Comparison of ENCODE assay signal across 19 cellular contexts in the genomic region with DNA sequence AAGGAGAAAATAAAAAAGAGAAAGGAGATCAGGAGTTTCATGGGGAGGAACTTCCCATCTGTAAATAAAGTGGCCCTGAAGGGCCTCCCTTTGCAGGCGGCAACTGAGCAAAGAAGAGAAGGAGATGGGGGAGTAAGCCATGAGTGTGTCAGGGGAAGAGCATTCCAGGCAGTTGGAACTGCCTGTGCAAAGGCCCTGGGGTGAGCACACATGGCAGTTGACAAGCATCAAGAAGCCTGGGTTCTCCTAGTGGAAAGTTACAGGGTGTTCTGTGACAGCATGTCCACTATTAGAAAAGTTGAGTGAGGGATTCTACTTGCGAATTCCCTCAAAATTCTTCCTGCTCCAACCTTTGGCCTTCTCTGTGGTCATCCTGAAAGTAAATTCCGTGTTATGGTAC. TPM values are rescaled to one million over a fixed set of nuclear protein-coding genes. Genes with fewer than 3 reads are reported as not detected.
DNase-seq lines count a peak whose midpoint lies in the region; ATAC-seq and TF ChIP-seq lines count a peak whose summit lies in the region.
"Had no signal": no experiment of that assay in that cellular context is flagged by ENCODE, and none has a peak within 500 bp of the region (broad histone marks: within the 10 kb centered on the region; RNA-seq: fewer than 3 reads in every experiment).

No MANE protein-coding gene starts in this region.

- peaks cover 8% of the 10 kb centered on the region for H3K36me3 Mint-ChIP-seq in activated T-helper 17 cell treated with anti-CD3 and anti-CD28 coated beads, Interleukin-2, amount 50 U/mL, for 72 hours (ENCODE audit: low read depth)
- H3K36me3 Mint-ChIP-seq in nephron progenitor cell (ENCODE audit: low read depth): peaks cover 2% of the 10 kb centered on the region
- no peaks in the 10 kb centered on the region for H3K36me3 Mint-ChIP-seq in activated CD8-positive, alpha-beta memory T cell treated with anti-CD3 and anti-CD28 coated beads, Interleukin-2, amount 10 ng/mL, durations not matched to agents 7 days and 5 days
- H3K36me3 Mint-ChIP-seq: activated naive CD8-positive, alpha-beta T cell; neural progenitor cell; stimulated activated memory B cell treated with anti-CD40 and anti-IgM and Interleukin-4, amounts not matched to agents 10 μg/mL and 1 μg/mL and 100 μg/mL, for 72 hours had no signal

- intact Hi-C loops in esophagus squamous epithelium (cut with DNase I): no loop called here
- intact Hi-C loops in mucosa of descending colon (cut with DNase I, micrococcal nuclease): no loop called here

- WGBS in esophagus squamous epithelium, 2 donors: 76 to 92% methylated on average over 3 of the region's 3 CpGs

- ATAC-seq in activated T-helper 17 cell treated with anti-CD3 and anti-CD28 coated beads, Interleukin-2, amount 50 U/mL, for 72 hours (replicated peaks): no peak
- ATAC-seq in GM19035 (IDR thresholded peaks at IDR 0.05; ENCODE audit: unreplicated experiment): no peak
- ATAC-seq in mucosa of descending colon: no peak
- no peak for ATAC-seq in activated CD8-positive, alpha-beta memory T cell treated with anti-CD3 and anti-CD28 coated beads, Interleukin-2, amount 10 ng/mL, durations not matched to agents 7 days and 5 days

- no peaks in the 10 kb centered on the region for H3K9me3 Mint-ChIP-seq in activated T-helper 17 cell treated with anti-CD3 and anti-CD28 coated beads, Interleukin-2, amount 50 U/mL, for 72 hours
- H3K9me3 Mint-ChIP-seq in nephron progenitor cell: peaks cover 2% of the 10 kb centered on the region
- no peaks in the 10 kb centered on the region for H3K9me3 Mint-ChIP-seq in activated CD8-positive, alpha-beta memory T cell treated with anti-CD3 and anti-CD28 coated beads, Interleukin-2, amount 10 ng/mL, durations not matched to agents 7 days and 5 days (ENCODE audit: low read depth)
- H3K9me3 Mint-ChIP-seq: activated CD4-positive, alpha-beta T cell treated with anti-CD3 and anti-CD28 coated beads, Interleukin-2, amount 10 ng/mL, durations not matched to agents 24 days and 14 days; activated T-helper 1 cell treated with anti-CD3 and anti-CD28 coated beads, Interleukin-12 subunit alpha, Interleukin-12 subunit beta, Interleukin-2, Interleukin-4 antibody, amounts not matched to agents 30 ng/mL and 10 ng/mL and 1 ng/mL, durations not matched to agents 14 hours and 24 hours and 36 hours; CD4-positive, alpha-beta T cell; neural progenitor cell; stimulated activated memory B cell treated with anti-CD40 and anti-IgM and Interleukin-4, amounts not matched to agents 10 μg/mL and 1 μg/mL and 100 μg/mL, for 72 hours had no signal

- H3K27ac Mint-ChIP-seq in activated T-helper 17 cell treated with anti-CD3 and anti-CD28 coated beads, Interleukin-2, amount 50 U/mL, for 72 hours: peak overlapping the region; percentile 63
- H3K27ac Mint-ChIP-seq in nephron progenitor cell: peak overlapping the region; percentile 2
- H3K27ac Mint-ChIP-seq in activated CD8-positive, alpha-beta memory T cell treated with anti-CD3 and anti-CD28 coated beads, Interleukin-2, amount 10 ng/mL, durations not matched to agents 7 days and 5 days: no peak overlapping the region
- H3K27ac Mint-ChIP-seq: activated CD4-positive, alpha-beta T cell treated with anti-CD3 and anti-CD28 coated beads, Interleukin-2, amount 10 ng/mL, durations not matched to agents 24 days and 14 days; activated naive CD8-positive, alpha-beta T cell; activated T-helper 1 cell treated with anti-CD3 and anti-CD28 coated beads, Interleukin-12 subunit alpha, Interleukin-12 subunit beta, Interleukin-2, Interleukin-4 antibody, amounts not matched to agents 30 ng/mL and 10 ng/mL and 1 ng/mL, durations not matched to agents 14 hours and 24 hours and 36 hours; CD4-positive, alpha-beta T cell; H9; neural progenitor cell; stimulated activated memory B cell treated with anti-CD40 and anti-IgM and Interleukin-4, amounts not matched to agents 10 μg/mL and 1 μg/mL and 100 μg/mL, for 72 hours had no signal

- TF ChIP-seq CTCF in esophagus squamous epithelium (IDR thresholded peaks at IDR 0.05) (no peak), nephron progenitor cell (IDR thresholded peaks at IDR 0.05) (no peak), mucosa of descending colon (IDR thresholded peaks at IDR 0.05) (no peak)

- H3K36me3 ChIP-seq in esophagus squamous epithelium (peaks cover 0 to 27% (median 0%) of the 10 kb centered on the region in 3 donors), mucosa of descending colon (ENCODE audit: low read depth) (no peaks in the 10 kb centered on the region)
- H3K36me3 ChIP-seq: ascending aorta, neural progenitor cell had no signal

- H3K4me1 ChIP-seq in esophagus squamous epithelium (peaks cover 12 to 75% (median 49%) of the 10 kb centered on the region in 3 donors), mucosa of descending colon (ENCODE audit: low read depth) (peaks cover 6% of the 10 kb centered on the region)
- H3K4me1 ChIP-seq: neural progenitor cell had no signal

- no peak overlapping the region for H3K4me3 ChIP-seq in esophagus squamous epithelium
- no peak overlapping the region for H3K4me3 ChIP-seq in mucosa of descending colon
- H3K4me3 ChIP-seq: ascending aorta, neural progenitor cell had no signal

- H3K4me3 Mint-ChIP-seq in activated T-helper 17 cell treated with anti-CD3 and anti-CD28 coated beads, Interleukin-2, amount 50 U/mL, for 72 hours: no peak overlapping the region
- no peak overlapping the region for H3K4me3 Mint-ChIP-seq in nephron progenitor cell
- no peak overlapping the region for H3K4me3 Mint-ChIP-seq in activated CD8-positive, alpha-beta memory T cell treated with anti-CD3 and anti-CD28 coated beads, Interleukin-2, amount 10 ng/mL, durations not matched to agents 7 days and 5 days
- H3K4me3 Mint-ChIP-seq: activated CD4-positive, alpha-beta T cell treated with anti-CD3 and anti-CD28 coated beads, Interleukin-2, amount 10 ng/mL, durations not matched to agents 24 days and 14 days; activated naive CD8-positive, alpha-beta T cell; activated T-helper 1 cell treated with anti-CD3 and anti-CD28 coated beads, Interleukin-12 subunit alpha, Interleukin-12 subunit beta, Interleukin-2, Interleukin-4 antibody, amounts not matched to agents 30 ng/mL and 10 ng/mL and 1 ng/mL, durations not matched to agents 14 hours and 24 hours and 36 hours; CD4-positive, alpha-beta T cell; H9; neural progenitor cell; stimulated activated memory B cell treated with anti-CD40 and anti-IgM and Interleukin-4, amounts not matched to agents 10 μg/mL and 1 μg/mL and 100 μg/mL, for 72 hours had no signal

- H3K27me3 ChIP-seq in esophagus squamous epithelium: no peaks in the 10 kb centered on the region
- H3K27me3 ChIP-seq: ascending aorta, neural progenitor cell had no signal

- TF ChIP-seq POLR2A in esophagus squamous epithelium (IDR thresholded peaks at IDR 0.05): no peak

- no peaks in the 10 kb centered on the region for H3K27me3 Mint-ChIP-seq in activated T-helper 17 cell treated with anti-CD3 and anti-CD28 coated beads, Interleukin-2, amount 50 U/mL, for 72 hours
- H3K27me3 Mint-ChIP-seq in nephron progenitor cell (ENCODE audit: low read depth, poor library complexity): no peaks in the 10 kb centered on the region
- no peaks in the 10 kb centered on the region for H3K27me3 Mint-ChIP-seq in activated CD8-positive, alpha-beta memory T cell treated with anti-CD3 and anti-CD28 coated beads, Interleukin-2, amount 10 ng/mL, durations not matched to agents 7 days and 5 days
- H3K27me3 Mint-ChIP-seq: activated naive CD8-positive, alpha-beta T cell; CD4-positive, alpha-beta T cell had no signal

- CTCF ChIA-PET in activated CD8-positive, alpha-beta memory T cell treated with anti-CD3 and anti-CD28 coated beads, Interleukin-2, amount 10 ng/mL, durations not matched to agents 7 days and 5 days (lab: Charles Lee): no interaction called here

- H3K27ac ChIP-seq in esophagus squamous epithelium: peak overlapping the region in 3 of 4 donors; percentile 73 to 85 (median 83)
- peak overlapping the region; percentile 67 for H3K27ac ChIP-seq in substantia nigra (ENCODE audit: low read depth, low read length, poor library complexity, severe bottlenecking)
- H3K27ac ChIP-seq: ascending aorta, neural progenitor cell had no signal

- no peaks in the 10 kb centered on the region for H3K4me1 Mint-ChIP-seq in activated T-helper 17 cell treated with anti-CD3 and anti-CD28 coated beads, Interleukin-2, amount 50 U/mL, for 72 hours
- peaks cover 70% of the 10 kb centered on the region for H3K4me1 Mint-ChIP-seq in nephron progenitor cell
- no peaks in the 10 kb centered on the region for H3K4me1 Mint-ChIP-seq in activated CD8-positive, alpha-beta memory T cell treated with anti-CD3 and anti-CD28 coated beads, Interleukin-2, amount 10 ng/mL, durations not matched to agents 7 days and 5 days
- H3K4me1 Mint-ChIP-seq: activated CD4-positive, alpha-beta T cell treated with anti-CD3 and anti-CD28 coated beads, Interleukin-2, amount 10 ng/mL, durations not matched to agents 24 days and 14 days had no signal

- H3K9me3 ChIP-seq in esophagus squamous epithelium: no peaks in the 10 kb centered on the region
- no peaks in the 10 kb centered on the region for H3K9me3 ChIP-seq in mucosa of descending colon
- H3K9me3 ChIP-seq: ascending aorta had no signal

- DNase-seq in esophagus squamous epithelium (lab: John Stamatoyannopoulos, UW) (no peak), nephron progenitor cell (no peak), substantia nigra (lab: John Stamatoyannopoulos, UW) (no peak), mucosa of descending colon (no peak)
- DNase-seq in activated CD8-positive, alpha-beta memory T cell treated with anti-CD3 and anti-CD28 coated beads, Interleukin-2, amount 10 ng/mL, durations not matched to agents 7 days and 5 days: no peak
- DNase-seq: activated CD4-positive, alpha-beta T cell treated with anti-CD3 and anti-CD28 coated beads, Interleukin-2, amount 10 ng/mL, durations not matched to agents 24 days and 14 days; CD4-positive, alpha-beta T cell; central memory CD4-positive, alpha-beta T cell; DMS 273 treated with DMSO at 0.1 percent for 48 hours; H9; NCI-H187; NCI-H526 treated with DMSO at 0.1 percent for 48 hours had no signal

RNA-seq across cellular contexts. Expression of a gene that starts 30.9 kb away (rescaled TPM):
- 10 to 100 TPM in 1 of 2 donors, 1 to 10 TPM in 1; 4.9 to 12.7 TPM for total RNA-seq in activated T-helper 17 cell treated with anti-CD3 and anti-CD28 coated beads, Interleukin-2, amount 50 U/mL, for 72 hours
- total RNA-seq in esophagus squamous epithelium: 10 to 100 TPM in 3 of 4 donors, 1 to 10 TPM in 1; 3.6 to 24.0 (median 18.5) TPM
- 100 to 1,000 TPM; 118 to 183 (median 139) TPM for total RNA-seq in mucosa of descending colon
- total RNA-seq in activated CD8-positive, alpha-beta memory T cell treated with anti-CD3 and anti-CD28 coated beads, Interleukin-2, amount 10 ng/mL, durations not matched to agents 7 days and 5 days: 1 to 10 TPM; 2.5 to 4.2 TPM

Comparison
In these comparisons a context has a peak if more than half of its experiments do, and no peak if none do; other contexts are left out.
1. RNA of a gene that starts 30.9 kb away (total RNA-seq): 118 to 183 TPM in mucosa of descending colon; 3.6 to 24.0 TPM in esophagus squamous epithelium, 4.9 to 12.7 TPM in activated T-helper 17 cell treated with anti-CD3 and anti-CD28 coated beads, Interleukin-2, amount 50 U/mL, for 72 hours and 2.5 to 4.2 TPM in activated CD8-positive, alpha-beta memory T cell treated with anti-CD3 and anti-CD28 coated beads, Interleukin-2, amount 10 ng/mL, durations not matched to agents 7 days and 5 days; every median in the first group is over 4 times any median in the second.